11 cellular contexts compared by ENCODE assay signal in genomic region chr1:230306158-230306557, GRCh38.
A peak's percentile ranks its signal among the peaks of the same experiment; 100 is the strongest.
DNase-seq lines count a peak whose midpoint lies in the region; ATAC-seq, FAIRE-seq and TF ChIP-seq lines count a peak whose summit lies in the region.
"Had no signal": no experiment of that assay in that cellular context is flagged by ENCODE, and none has a peak within 500 bp of the region (broad histone marks: within the 10 kb centered on the region; RNA-seq: fewer than 3 reads in every experiment).

No MANE protein-coding gene starts in this region.

- H3K79me2 ChIP-seq in hepatocyte = no peaks in the 10 kb centered on the region

- H3K9me2 ChIP-seq in hepatocyte (replicated peaks; ENCODE audit: insufficient read depth) = no peaks in the 10 kb centered on the region

- H3K27me3 ChIP-seq in adrenal gland (no peaks in the 10 kb centered on the region), hepatocyte (no peaks in the 10 kb centered on the region)
- H3K27me3 ChIP-seq: SJCRH30 had no signal

- TF ChIP-seq POLR2A in adrenal gland (IDR thresholded peaks at IDR 0.05) = no peak

- no peak overlapping the region for H3K4me2 ChIP-seq in hepatocyte

- FAIRE-seq in GM19239 (lab: Jason Lieb, UNC) = peak; percentile 71

- H3K36me3 ChIP-seq in adrenal gland (replicated peaks in 1 of 2) (no peaks in the 10 kb centered on the region), hepatocyte (replicated peaks; ENCODE audit: insufficient read depth, low read depth) (no peaks in the 10 kb centered on the region)
- H3K36me3 ChIP-seq: SJCRH30 had no signal

- H3K27ac ChIP-seq in adrenal gland = no peak overlapping the region
- no peak overlapping the region for H3K27ac ChIP-seq in hepatocyte
- H3K27ac ChIP-seq: SJCRH30 had no signal

- intact Hi-C loops in adrenal gland (cut with DNase I) = loop anchor here in 1 of 2 donors (5.0 kb wide), 1 partner anchor 644 kb away; no protein-coding TSS in a partner anchor

- TF ChIP-seq CTCF in GM12872 (IDR thresholded peaks at IDR 0.05; ENCODE audit: insufficient read depth, low read depth, low read length) (peak; percentile 33; the same call in 1 of the 3 replicates), adrenal gland (IDR thresholded peaks at IDR 0.05) (peak in 1 of 6 experiments; percentile 26), hepatocyte (IDR thresholded peaks at IDR 0.05; ENCODE audit: poor library complexity) (no peak)

- H3K4me1 ChIP-seq in adrenal gland (replicated peaks in 1 of 2) (peaks cover 0 to 4% of the 10 kb centered on the region in 2 donors), hepatocyte (ENCODE audit: insufficient read depth) (peaks cover 5% of the 10 kb centered on the region)

- 34 to 55% (median 50%) methylated on average over 3 to 4 of the region's 4 CpGs for WGBS in adrenal gland, 4 donors
- 92% methylated on average over 4 of the region's 4 CpGs for WGBS in hepatocyte (ENCODE audit: low lambda C conversion rate, missing lambda C conversion rate)

- H3K9me3 ChIP-seq in adrenal gland (replicated peaks in 1 of 3) (no peaks in the 10 kb centered on the region), hepatocyte (ENCODE audit: low read depth) (no peaks in the 10 kb centered on the region)
- H3K9me3 ChIP-seq: SJCRH30 had no signal

- no peak overlapping the region for H2AFZ ChIP-seq in hepatocyte

- peak; percentile 41 for DNase-seq in GM19239 (ENCODE audit: insufficient read length, low spot score)
- DNase-seq in adrenal gland = peak in 6 of 7 donors; percentile 54 to 81 (median 70)
- DNase-seq in hepatocyte (ENCODE audit: low spot score) = no peak
- no peak for DNase-seq in NCI-H1694 (lab: John Stamatoyannopoulos, UW)
- DNase-seq in NCI-H1417 (lab: John Stamatoyannopoulos, UW) = no peak
- DNase-seq: dermis blood vessel endothelial cell, hippocampal formation, SJCRH30 had no signal

- ATAC-seq in HG03432 (IDR thresholded peaks at IDR 0.05; ENCODE audit: unreplicated experiment) (peak; percentile 62), GM19452 (IDR thresholded peaks at IDR 0.05; ENCODE audit: unreplicated experiment) (no peak)

- no peak overlapping the region for H3K4me3 ChIP-seq in adrenal gland
- H3K4me3 ChIP-seq in hepatocyte = no peak overlapping the region
- H3K4me3 ChIP-seq: SJCRH30 had no signal

- H4K20me1 ChIP-seq in hepatocyte (ENCODE audit: insufficient read depth, poor library complexity, severe bottlenecking) = no peaks in the 10 kb centered on the region

Comparison
In these comparisons a context has a peak if more than half of its experiments do, and no peak if none do; other contexts are left out.
1. DNase-seq: peak in GM19239 (single experiment) and adrenal gland (6 of 7); none in hepatocyte (single experiment), NCI-H1694 (single experiment) and NCI-H1417 (0 of 3).